In the genomic region with DNA sequence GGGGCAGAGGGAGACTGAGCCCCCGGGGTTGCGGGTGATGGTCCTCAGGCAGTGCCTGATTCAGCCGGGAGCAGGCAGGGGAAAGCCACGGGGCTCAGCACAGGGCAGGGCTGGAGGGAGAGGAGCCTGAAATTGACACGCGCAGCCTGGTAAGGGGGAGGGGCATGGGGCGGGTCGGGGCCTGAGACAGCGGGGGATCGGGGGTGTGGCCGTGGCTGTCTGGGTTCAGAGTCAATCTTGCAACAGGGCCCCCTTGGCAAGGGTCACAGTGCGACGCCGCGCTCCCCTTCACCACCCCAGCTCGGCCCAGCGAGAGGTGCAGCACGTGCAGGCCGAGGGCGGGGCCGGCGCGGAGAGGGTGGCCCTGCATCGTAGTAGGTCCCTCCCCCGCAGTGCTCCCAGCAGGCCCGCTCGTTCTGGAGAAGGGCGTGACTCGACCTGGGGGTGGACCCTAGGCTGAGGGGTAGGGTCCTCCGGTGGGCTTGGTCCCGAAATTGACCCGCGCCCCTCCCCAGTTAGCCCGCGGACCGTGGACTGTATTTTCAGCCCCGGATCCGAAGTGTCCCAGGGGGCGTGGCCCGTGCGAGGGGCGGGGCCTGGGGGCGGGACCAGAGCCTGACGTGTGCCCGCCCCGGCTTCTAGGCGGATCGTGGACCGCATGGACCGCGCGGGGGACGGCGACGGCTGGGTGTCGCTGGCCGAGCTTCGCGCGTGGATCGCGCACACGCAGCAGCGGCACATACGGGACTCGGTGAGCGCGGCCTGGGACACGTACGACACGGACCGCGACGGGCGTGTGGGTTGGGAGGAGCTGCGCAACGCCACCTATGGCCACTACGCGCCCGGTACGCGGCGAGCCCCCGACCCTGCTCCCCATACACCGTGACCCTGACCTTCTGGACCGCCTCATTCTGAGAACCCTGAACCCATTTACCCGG, we compare ENCODE assay signal across 8 cellular contexts. TPM values are rescaled to one million over a fixed set of nuclear protein-coding genes. Genes with fewer than 3 reads are reported as not detected.
DNase-seq lines count a peak whose midpoint lies in the region; TF ChIP-seq lines count a peak whose summit lies in the region.

No MANE protein-coding gene starts in this region.

- H3K4me1 ChIP-seq in duodenal mucosa (ENCODE audit: control insufficient read depth in 1 of 2, insufficient read depth in 2 of 2, low read length in 2 of 2) = peaks cover under 1 to 12% of the 10 kb centered on the region in 2 donors
- H3K4me1 ChIP-seq in mesenchymal stem cell (ENCODE audit: control insufficient read depth, insufficient read depth, low read depth, low read length) = peaks cover 18% of the 10 kb centered on the region

- no peaks in the 10 kb centered on the region for H3K79me1 ChIP-seq in mesenchymal stem cell (replicated peaks; ENCODE audit: low read length, poor library complexity, severe bottlenecking)

- H3K14ac ChIP-seq in mesenchymal stem cell (ENCODE audit: low read length in 2 of 2) = no peak overlapping the region

- H2BK5ac ChIP-seq in mesenchymal stem cell (ENCODE audit: low read depth, low read length, poor library complexity, severe bottlenecking) = no peak overlapping the region

- H3K4ac ChIP-seq in mesenchymal stem cell (ENCODE audit: low read depth in 1 of 2, low read length in 2 of 2) = no peak overlapping the region

- POLR2A ChIA-PET in HEK293T (lab: Yijun Ruan, JAX) = no interaction called here

- H3K27ac ChIP-seq in duodenal mucosa (ENCODE audit: low read depth, low read length) (no peak overlapping the region), mesenchymal stem cell (ENCODE audit: low read length, poor library complexity, severe bottlenecking) (no peak overlapping the region)

- no peak overlapping the region for H2BK120ac ChIP-seq in mesenchymal stem cell (ENCODE audit: low read depth, low read length)

- peak overlapping the region in 1 of 2 experiments; percentile 59 for H3K18ac ChIP-seq in mesenchymal stem cell (ENCODE audit: low read depth in 1 of 2, low read length in 2 of 2)

- peak overlapping the region; percentile 40 for H4K8ac ChIP-seq in mesenchymal stem cell (ENCODE audit: low read length)

- H4K91ac ChIP-seq in mesenchymal stem cell (ENCODE audit: low read length) = no peak overlapping the region

- H3K9me3 ChIP-seq in duodenal mucosa (ENCODE audit: control insufficient read depth in 1 of 2, low read length in 2 of 2) (no peaks in the 10 kb centered on the region), mesenchymal stem cell (ENCODE audit: control insufficient read depth, low read length) (no peaks in the 10 kb centered on the region)

- H2AK5ac ChIP-seq in mesenchymal stem cell (ENCODE audit: low read length, severe bottlenecking) = no peak overlapping the region

- H3K36me3 ChIP-seq in duodenal mucosa (ENCODE audit: control insufficient read depth in 1 of 2, insufficient read depth in 2 of 2, low read length in 2 of 2) (peaks cover 12 to 53% of the 10 kb centered on the region in 2 donors), mesenchymal stem cell (ENCODE audit: control insufficient read depth in 1 of 2, insufficient read depth in 2 of 2, low read depth in 1 of 2, low read length in 2 of 2) (peaks cover 8 to 46% of the 10 kb centered on the region in 2 experiments)

- H2AFZ ChIP-seq in mesenchymal stem cell (ENCODE audit: low read depth, low read length) = no peak overlapping the region

- H3K9ac ChIP-seq in duodenal mucosa (ENCODE audit: low read depth in 1 of 2, low read length in 2 of 2) = peak overlapping the region in 1 of 2 donors; percentile 25
- peak overlapping the region; percentile 57 for H3K9ac ChIP-seq in mesenchymal stem cell (ENCODE audit: low read length)

- H3K27me3 ChIP-seq in duodenal mucosa (ENCODE audit: control insufficient read depth in 1 of 2, insufficient read depth in 2 of 2, low read length in 2 of 2) (no peaks in the 10 kb centered on the region), mesenchymal stem cell (ENCODE audit: control insufficient read depth in 1 of 2, insufficient read depth in 1 of 2, low read length in 2 of 2) (no peaks in the 10 kb centered on the region)

- CTCF ChIA-PET in HEK293T (lab: Yijun Ruan, JAX) = interaction anchor here (0.5 to 0.8 kb wide), 3 partner anchors 13 to 38 kb away, joined by 3 to 6 read pairs (median 4); no protein-coding TSS in a partner anchor

- H3K4me3 ChIP-seq in duodenal mucosa (ENCODE audit: low read depth in 1 of 2, low read length in 2 of 2) (peak overlapping the region; percentile 58 to 68), mesenchymal stem cell (ENCODE audit: insufficient read depth in 1 of 2, low read depth in 1 of 2, low read length in 2 of 2) (peak overlapping the region; percentile 62 to 69)

- H3K4me2 ChIP-seq in mesenchymal stem cell (ENCODE audit: low read length, poor library complexity, severe bottlenecking) = peak overlapping the region; percentile 89

- peak overlapping the region; percentile 33 for H2BK15ac ChIP-seq in mesenchymal stem cell (ENCODE audit: low read depth, poor library complexity, severe bottlenecking)

- no peak overlapping the region for H3K23ac ChIP-seq in mesenchymal stem cell (ENCODE audit: low read length in 2 of 2)

- 4% methylated on average over 55 of the region's 87 CpGs for WGBS in mesenchymal stem cell

- H2BK12ac ChIP-seq in mesenchymal stem cell (ENCODE audit: low read length in 2 of 2) = no peak overlapping the region

- peak; percentile 72 for DNase-seq in GM03348 (ENCODE audit: low spot score)
- peak; percentile 84 for DNase-seq in HEK293T (ENCODE audit: extremely low spot score)
- peak; percentile 62 for DNase-seq in NCI-H2227 treated with DMSO at 0.1 percent for 48 hours (lab: John Stamatoyannopoulos, UW)
- DNase-seq in activated CD4-positive, alpha-beta T cell treated with anti-CD3 and anti-CD28 coated beads, Interleukin-2, amount 50 U/mL, for 24 hours (ENCODE audit: low read depth in 1 of 2, low spot score in 1 of 2) = peak; percentile 74 to 76
- DNase-seq in mesenchymal stem cell = peak; percentile 82
- DNase-seq in stimulated activated CD8-positive, alpha-beta memory T cell treated with anti-CD3 and anti-CD28 coated beads, Interleukin-15, amount 100 ng/mL, for 48 hours (ENCODE audit: low read depth in 2 of 2) = peak; percentile 58 to 65
- no peak for DNase-seq in putamen (ENCODE audit: low spot score)

TF ChIP-seq in HEK293T, 16 proteins besides CTCF, POLR2A, EP300 and RAD21:
- TF ChIP-seq BHLHE40 (IDR thresholded peaks at IDR 0.05; ENCODE audit: borderline replicate concordance) (no peak; the same call in 1 of the 2 replicates), L3MBTL2 (conservative IDR thresholded peaks at IDR 0.05) (peak; percentile 82), SP1 (IDR thresholded peaks at IDR 0.05) (peak; percentile 55; the same call in 1 of the 2 replicates), TARDBP (IDR thresholded peaks at IDR 0.05) (peak; percentile 53; the same call in 1 of the 2 replicates)
- TF ChIP-seq, protein P1, sequence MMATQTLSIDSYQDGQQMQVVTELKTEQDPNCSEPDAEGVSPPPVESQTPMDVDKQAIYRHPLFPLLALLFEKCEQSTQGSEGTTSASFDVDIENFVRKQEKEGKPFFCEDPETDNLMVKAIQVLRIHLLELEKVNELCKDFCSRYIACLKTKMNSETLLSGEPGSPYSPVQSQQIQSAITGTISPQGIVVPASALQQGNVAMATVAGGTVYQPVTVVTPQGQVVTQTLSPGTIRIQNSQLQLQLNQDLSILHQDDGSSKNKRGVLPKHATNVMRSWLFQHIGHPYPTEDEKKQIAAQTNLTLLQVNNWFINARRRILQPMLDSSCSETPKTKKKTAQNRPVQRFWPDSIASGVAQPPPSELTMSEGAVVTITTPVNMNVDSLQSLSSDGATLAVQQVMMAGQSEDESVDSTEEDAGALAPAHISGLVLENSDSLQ (IDR thresholded peaks at IDR 0.05) = peak; percentile 33; the same call in 1 of the 2 replicates
TF ChIP-seq in HEK293T: peak in this region for 4.

RNA-seq across cellular contexts. Expression of a gene that starts 6.0 kb away (rescaled TPM):
- polyA plus RNA-seq in mesenchymal stem cell (2013, experiment 1 of 2) = 80.0 TPM
- 81.7 TPM for polyA plus RNA-seq in mesenchymal stem cell (2013, experiment 2 of 2)

RNA-seq across cellular contexts. Expression of a gene that starts 21.4 kb away (rescaled TPM):
- 183 TPM for polyA plus RNA-seq in mesenchymal stem cell (2013, experiment 1 of 2)
- 203 TPM for polyA plus RNA-seq in mesenchymal stem cell (2013, experiment 2 of 2)

RNA-seq across cellular contexts. Expression of a gene that starts 37.6 kb away (rescaled TPM):
- 3,021 TPM for polyA plus RNA-seq in mesenchymal stem cell (2013, experiment 1 of 2)
- polyA plus RNA-seq in mesenchymal stem cell (2013, experiment 2 of 2) = 2,952 TPM

RNA-seq across cellular contexts. Expression of a gene that starts 46.4 kb away (rescaled TPM):
- polyA plus RNA-seq in mesenchymal stem cell (2013, experiment 1 of 2) = 4,918 TPM
- polyA plus RNA-seq in mesenchymal stem cell (2013, experiment 2 of 2) = 4,876 TPM

RNA-seq across cellular contexts. Expression of a gene that starts 46.5 kb away (rescaled TPM):
- 47.3 TPM for polyA plus RNA-seq in mesenchymal stem cell (2013, experiment 1 of 2)
- 45.5 TPM for polyA plus RNA-seq in mesenchymal stem cell (2013, experiment 2 of 2)
